Comparison of ENCODE assay signal across 15 cellular contexts in the genomic region with DNA sequence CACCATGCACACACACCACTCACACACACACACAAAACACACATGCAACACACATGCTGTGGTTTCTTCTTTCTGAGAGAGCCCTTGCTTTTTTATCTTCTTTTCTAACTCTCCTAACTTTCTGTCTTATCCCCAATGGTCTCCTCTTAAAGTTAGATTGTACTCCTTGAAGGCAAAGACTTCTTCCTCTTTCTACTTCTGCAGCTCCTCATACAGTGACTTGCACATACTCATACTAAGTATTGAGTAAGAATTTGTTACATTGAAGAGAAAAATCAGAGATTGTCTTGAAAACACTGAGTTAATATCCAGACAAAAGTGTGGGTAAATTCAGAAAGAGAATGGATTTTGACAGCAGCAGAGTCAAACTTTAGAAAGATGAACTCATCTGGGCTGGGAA.
DNase-seq lines count a peak whose midpoint lies in the region; ATAC-seq and TF ChIP-seq lines count a peak whose summit lies in the region.
"Had no signal": no experiment of that assay in that cellular context is flagged by ENCODE, and none has a peak within 500 bp of the region (broad histone marks: within the 10 kb centered on the region; RNA-seq: fewer than 3 reads in every experiment).

No MANE protein-coding gene starts in this region.

- H3K27me3 ChIP-seq in GM23248 (replicated peaks; ENCODE audit: insufficient read depth), result no peaks in the 10 kb centered on the region
- H3K27me3 ChIP-seq in upper lobe of right lung, result no peaks in the 10 kb centered on the region
- H3K27me3 ChIP-seq in right cardiac atrium (ENCODE audit: control insufficient read depth, insufficient read depth), result no peaks in the 10 kb centered on the region
- no peaks in the 10 kb centered on the region for H3K27me3 ChIP-seq in upper lobe of left lung
- H3K27me3 ChIP-seq: BLaER1 had no signal

- no peaks in the 10 kb centered on the region for H4K20me1 ChIP-seq in GM23248 (ENCODE audit: insufficient read depth)
- H4K20me1 ChIP-seq: BLaER1 had no signal

- H3K79me2 ChIP-seq in GM23248 (ENCODE audit: insufficient read depth), result no peaks in the 10 kb centered on the region

- DNase-seq in GM23248 (peak; percentile 20), NB4 (ENCODE audit: low read depth) (peak; percentile 68), SKM-1 (lab: John Stamatoyannopoulos, UW; ENCODE audit: unreplicated experiment) (peak; percentile 84), upper lobe of right lung (no peak), NCI-H226 (no peak), right cardiac atrium (no peak), upper lobe of left lung (no peak)
- DNase-seq: NCI-H1105 treated with DMSO at 0.1 percent for 48 hours, NCI-H187, NCI-H446, NCI-H748 treated with DMSO at 0.1 percent for 48 hours, T-helper 1 cell had no signal

- H3K4me3 ChIP-seq in GM23248, result no peak overlapping the region
- no peak overlapping the region for H3K4me3 ChIP-seq in NB4 (ENCODE audit: low read depth, low read length)
- H3K4me3 ChIP-seq in upper lobe of right lung, result no peak overlapping the region
- no peak overlapping the region for H3K4me3 ChIP-seq in right cardiac atrium (ENCODE audit: low read length)
- H3K4me3 ChIP-seq in upper lobe of left lung, result no peak overlapping the region
- H3K4me3 ChIP-seq: BLaER1, HAP-1 had no signal

- no peaks in the 10 kb centered on the region for H3K9me2 ChIP-seq in GM23248 (ENCODE audit: insufficient read depth)

- H3K4me1 ChIP-seq in GM23248 (ENCODE audit: insufficient read depth) (peaks cover 7% of the 10 kb centered on the region), upper lobe of right lung (peaks cover 17% of the 10 kb centered on the region), right cardiac atrium (ENCODE audit: control insufficient read depth, insufficient read depth, low read length) (peaks cover 3% of the 10 kb centered on the region), upper lobe of left lung (peaks cover 7 to 36% (median 27%) of the 10 kb centered on the region in 4 donors)
- H3K4me1 ChIP-seq: BLaER1 had no signal

- H2AFZ ChIP-seq in GM23248, result no peak overlapping the region

- no peak for TF ChIP-seq EP300 in upper lobe of left lung (IDR thresholded peaks at IDR 0.05)

- TF ChIP-seq CTCF in NB4 (IDR thresholded peaks at IDR 0.05; ENCODE audit: low read depth, low read length), result no peak
- no peak for TF ChIP-seq CTCF in upper lobe of right lung (IDR thresholded peaks at IDR 0.05)
- no peak for TF ChIP-seq CTCF in upper lobe of left lung (IDR thresholded peaks at IDR 0.05)

- H3K4me2 ChIP-seq in GM23248 (ENCODE audit: unreplicated experiment), result peak overlapping the region; percentile 5
- H3K4me2 ChIP-seq: BLaER1 had no signal

- ATAC-seq in upper lobe of right lung, result peak; percentile 32
- no peak for ATAC-seq in right cardiac atrium
- ATAC-seq in upper lobe of left lung (ENCODE audit: low FRiP score in 2 of 2), result no peak

- intact Hi-C loops in upper lobe of right lung (cut with DNase I), result loop anchor here (10.0 kb wide), 1 partner anchor 230 kb away; no protein-coding TSS in a partner anchor
- intact Hi-C loops in right cardiac atrium (cut with DNase I), result loop anchor here in 1 of 4 donors (10.0 kb wide), 1 partner anchor 230 kb away; no protein-coding TSS in a partner anchor

- H3F3A ChIP-seq in GM23248 (ENCODE audit: insufficient read depth), result 0 out of 2 replicates have a peak, but pooled peaks cover 5% of the 10 kb centered on the region

- in situ Hi-C loops in GM23248 (cut with MboI), result loop anchor here (10.0 kb wide), 1 partner anchor 230 kb away; no protein-coding TSS in a partner anchor

- TF ChIP-seq POLR2A in NB4 (IDR thresholded peaks at IDR 0.05; ENCODE audit: extremely low read depth, insufficient read length), result no peak
- no peak for TF ChIP-seq POLR2A in upper lobe of left lung (IDR thresholded peaks at IDR 0.05)

- H3K36me3 ChIP-seq in GM23248 (ENCODE audit: low read depth) (no peaks in the 10 kb centered on the region), upper lobe of right lung (no peaks in the 10 kb centered on the region), upper lobe of left lung (no peaks in the 10 kb centered on the region)
- H3K36me3 ChIP-seq: BLaER1, HAP-1 had no signal

- H3K9me3 ChIP-seq in GM23248 (ENCODE audit: low read depth) (no peaks in the 10 kb centered on the region), upper lobe of right lung (no peaks in the 10 kb centered on the region), right cardiac atrium (ENCODE audit: control insufficient read depth, low read length) (no peaks in the 10 kb centered on the region), upper lobe of left lung (no peaks in the 10 kb centered on the region)
- H3K9me3 ChIP-seq: BLaER1, HAP-1 had no signal

- H3K9ac ChIP-seq in GM23248, result no peak overlapping the region
- H3K9ac ChIP-seq: BLaER1 had no signal

- no peak overlapping the region for H3K27ac ChIP-seq in GM23248
- no peak overlapping the region for H3K27ac ChIP-seq in upper lobe of right lung
- no peak overlapping the region for H3K27ac ChIP-seq in right cardiac atrium (ENCODE audit: low read length)
- H3K27ac ChIP-seq in upper lobe of left lung, result peak overlapping the region in 1 of 4 donors; percentile 39
- H3K27ac ChIP-seq: BLaER1, RWPE1 had no signal

Comparison
In these comparisons a context has a peak if more than half of its experiments do, and no peak if none do; other contexts are left out.
1. DNase-seq: peak in GM23248 (single experiment), NB4 (single experiment) and SKM-1 (single experiment); none in upper lobe of right lung (single experiment), NCI-H226 (single experiment), right cardiac atrium (0 of 3) and upper lobe of left lung (0 of 2).